ENCODE assay signal across 21 cellular contexts in genomic region chr15:77503240-77503639, GRCh38.
"Had no signal": no experiment of that assay in that cellular context is flagged by ENCODE, and none has a peak within 500 bp of the region (broad histone marks: within the 10 kb centered on the region; RNA-seq: fewer than 3 reads in every experiment).

No MANE protein-coding gene starts in this region.

- FAIRE-seq: kidney had no signal

- DNase-seq: activated CD4-positive, alpha-beta memory T cell treated with anti-CD3 and anti-CD28 coated beads for 36 hours; activated CD4-positive, alpha-beta T cell treated with anti-CD3 and anti-CD28 coated beads for 36 hours; activated effector memory CD4-positive, alpha-beta T cell treated with Interleukin-2 at 50 U/mL for 16 hours; activated naive CD4-positive, alpha-beta T cell treated with anti-CD3 and anti-CD28 coated beads, Interleukin-2, amount 50 U/mL, for 16 hours; activated T-cell treated with anti-CD3 and anti-CD28 coated beads, Interleukin-2, amount 50 U/mL, for 24 hours; amygdala; body of pancreas; central memory CD4-positive, alpha-beta T cell; effector CD4-positive, alpha-beta T cell; esophagus squamous epithelium; hippocampal formation; kidney; left ventricle myocardium superior; mesenchymal stem cell; natural killer cell; stimulated activated CD4-positive, alpha-beta T cell treated with anti-CD3 and anti-CD28 coated beads, Interleukin-1b, Interleukin-23, amount 100 ng/mL, for 48 hours; WERI-Rb-1 had no signal

- H3K27ac ChIP-seq: body of pancreas, coronary artery, esophagus squamous epithelium, neutrophil, parathyroid adenoma, thoracic aorta, WERI-Rb-1 had no signal

- H3K9ac ChIP-seq: parathyroid adenoma had no signal

- H3K9me3 Mint-ChIP-seq: activated CD4-positive, alpha-beta memory T cell treated with anti-CD3 and anti-CD28 coated beads for 36 hours; activated T-cell treated with anti-CD3 and anti-CD28 coated beads, Interleukin-2, amount 50 U/mL, for 24 hours; natural killer cell had no signal

- H3K27ac Mint-ChIP-seq: activated CD4-positive, alpha-beta memory T cell treated with anti-CD3 and anti-CD28 coated beads for 36 hours; activated CD4-positive, alpha-beta T cell treated with anti-CD3 and anti-CD28 coated beads for 36 hours; activated T-cell treated with anti-CD3 and anti-CD28 coated beads, Interleukin-2, amount 50 U/mL, for 24 hours; natural killer cell had no signal

- H3K4me3 Mint-ChIP-seq: activated CD4-positive, alpha-beta memory T cell treated with anti-CD3 and anti-CD28 coated beads for 36 hours; activated CD4-positive, alpha-beta T cell treated with anti-CD3 and anti-CD28 coated beads for 36 hours; activated T-cell treated with anti-CD3 and anti-CD28 coated beads, Interleukin-2, amount 50 U/mL, for 24 hours; natural killer cell had no signal

- ATAC-seq: activated CD4-positive, alpha-beta T cell treated with anti-CD3 and anti-CD28 coated beads for 36 hours; body of pancreas; left ventricle myocardium superior; natural killer cell had no signal

- H3K4me1 Mint-ChIP-seq: activated CD4-positive, alpha-beta T cell treated with anti-CD3 and anti-CD28 coated beads for 36 hours had no signal

- H3K9me3 ChIP-seq: body of pancreas, esophagus squamous epithelium, neutrophil, thoracic aorta had no signal

- H2AFZ ChIP-seq: parathyroid adenoma had no signal

- H3K36me3 Mint-ChIP-seq: activated CD4-positive, alpha-beta memory T cell treated with anti-CD3 and anti-CD28 coated beads for 36 hours had no signal

- H3K36me3 ChIP-seq: esophagus squamous epithelium, neutrophil, thoracic aorta, WERI-Rb-1 had no signal

- H3K79me2 ChIP-seq: parathyroid adenoma had no signal

- H3K27me3 ChIP-seq: body of pancreas, esophagus squamous epithelium had no signal

- H3K4me3 ChIP-seq: body of pancreas, coronary artery, esophagus squamous epithelium, thoracic aorta had no signal

- H3K27me3 Mint-ChIP-seq: activated CD4-positive, alpha-beta memory T cell treated with anti-CD3 and anti-CD28 coated beads for 36 hours; activated CD4-positive, alpha-beta T cell treated with anti-CD3 and anti-CD28 coated beads for 36 hours; activated T-cell treated with anti-CD3 and anti-CD28 coated beads, Interleukin-2, amount 50 U/mL, for 24 hours had no signal
